In genomic region chr2:25268136-25268535, GRCh38 we compare ENCODE assay signal across 17 cellular contexts.
A peak's percentile ranks its signal among the peaks of the same experiment; 100 is the strongest.
DNase-seq lines count a peak whose midpoint lies in the region; ATAC-seq and TF ChIP-seq lines count a peak whose summit lies in the region.
"Had no signal": no experiment of that assay in that cellular context is flagged by ENCODE, and none has a peak within 500 bp of the region (broad histone marks: within the 10 kb centered on the region; RNA-seq: fewer than 3 reads in every experiment).

No MANE protein-coding gene starts in this region.

- H3K4me3 Mint-ChIP-seq in naive thymus-derived CD4-positive, alpha-beta T cell = peak overlapping the region in 1 of 10 donors; percentile 12
- H3K4me3 Mint-ChIP-seq: CD14-positive monocyte had no signal

- DNase-seq in left ventricle myocardium superior = peak; percentile 14
- no peak for DNase-seq in Right ventricle myocardium inferior (ENCODE audit: missing footprints)
- peak; percentile 58 for DNase-seq in dermis blood vessel endothelial cell
- no peak for DNase-seq in naive thymus-derived CD4-positive, alpha-beta T cell
- DNase-seq in GM10266 (ENCODE audit: extremely low spot score) = no peak
- DNase-seq in SKM-1 (lab: John Stamatoyannopoulos, UW; ENCODE audit: unreplicated experiment) = no peak
- no peak for DNase-seq in NCI-H1930 (lab: John Stamatoyannopoulos, UW)
- DNase-seq: DMS79, IMR-90, NCI-H1417, NCI-H2029, NCI-H2171 treated with DMSO at 0.1 percent for 48 hours, NCI-H510A had no signal

- peaks cover 20 to 39% of the 10 kb centered on the region in 2 donors for H3K4me1 ChIP-seq in naive thymus-derived CD4-positive, alpha-beta T cell (ENCODE audit: control insufficient read depth in 2 of 2, insufficient read depth in 2 of 2, low read length in 2 of 2)
- H3K4me1 ChIP-seq: A549, HAP-1 had no signal

- H3K27me3 Mint-ChIP-seq in naive thymus-derived CD4-positive, alpha-beta T cell = no peaks in the 10 kb centered on the region

- no peak for ATAC-seq in left ventricle myocardium superior
- no peak for ATAC-seq in Right ventricle myocardium inferior
- no peak for ATAC-seq in naive thymus-derived CD4-positive, alpha-beta T cell
- ATAC-seq: A549 had no signal

- H3K4me1 Mint-ChIP-seq in naive thymus-derived CD4-positive, alpha-beta T cell = peaks cover 21 to 77% (median 55%) of the 10 kb centered on the region in 7 donors

- H3K9me3 ChIP-seq in naive thymus-derived CD4-positive, alpha-beta T cell (ENCODE audit: control insufficient read depth in 2 of 3, low read length in 3 of 3) = no peaks in the 10 kb centered on the region
- H3K9me3 ChIP-seq: A549, HAP-1 had no signal

- H3K27me3 ChIP-seq in naive thymus-derived CD4-positive, alpha-beta T cell (ENCODE audit: control insufficient read depth in 2 of 2, insufficient read depth in 2 of 2, low read length in 2 of 2) = no peaks in the 10 kb centered on the region

- H3K27ac ChIP-seq in naive thymus-derived CD4-positive, alpha-beta T cell (ENCODE audit: low read depth, low read length) = no peak overlapping the region
- H3K27ac ChIP-seq: A549, RWPE1 had no signal

- H3K4me3 ChIP-seq in naive thymus-derived CD4-positive, alpha-beta T cell (ENCODE audit: low read length) = no peak overlapping the region
- H3K4me3 ChIP-seq: A549, HAP-1 had no signal

- POLR2A ChIA-PET in naive thymus-derived CD4-positive, alpha-beta T cell (lab: Charles Lee) = interaction anchor here (1.1 to 6.1 kb wide), 5 partner anchors 10 to 27 kb away, joined by 5 to 33 read pairs (median 11); no protein-coding TSS in a partner anchor

- no peak for TF ChIP-seq CTCF in GM10266 (IDR thresholded peaks at IDR 0.05; ENCODE audit: control insufficient read depth, insufficient read depth, low read depth, missing control alignments)

- H3K9me3 Mint-ChIP-seq in naive thymus-derived CD4-positive, alpha-beta T cell = no peaks in the 10 kb centered on the region
- H3K9me3 Mint-ChIP-seq: CD14-positive monocyte had no signal

- peak overlapping the region in 6 of 9 donors; percentile 25 to 90 (median 73) for H3K27ac Mint-ChIP-seq in naive thymus-derived CD4-positive, alpha-beta T cell
- H3K27ac Mint-ChIP-seq: CD14-positive monocyte had no signal

- peaks cover 9 to 50% (median 20%) of the 10 kb centered on the region in 5 donors for H3K36me3 Mint-ChIP-seq in naive thymus-derived CD4-positive, alpha-beta T cell

- intact Hi-C loops in left ventricle myocardium superior (cut with micrococcal nuclease) (no loop called here), Right ventricle myocardium inferior (cut with DNase I) (no loop called here)
- intact Hi-C loops in naive thymus-derived CD4-positive, alpha-beta T cell (cut with micrococcal nuclease) = no loop called here

- CTCF ChIA-PET in naive thymus-derived CD4-positive, alpha-beta T cell (lab: Charles Lee) = no interaction called here

- peaks cover 0 to 27% (median 0%) of the 10 kb centered on the region in 3 experiments for H3K36me3 ChIP-seq in naive thymus-derived CD4-positive, alpha-beta T cell (ENCODE audit: control insufficient read depth in 2 of 3, insufficient read depth in 3 of 3, low read length in 3 of 3)
- H3K36me3 ChIP-seq: HAP-1 had no signal

Comparison
In these comparisons a context has a peak if more than half of its experiments do, and no peak if none do; other contexts are left out.
1. DNase-seq: peak in left ventricle myocardium superior (single experiment) and dermis blood vessel endothelial cell (single experiment); none in Right ventricle myocardium inferior (single experiment), naive thymus-derived CD4-positive, alpha-beta T cell (0 of 9), GM10266 (single experiment), SKM-1 (single experiment) and NCI-H1930 (0 of 2).